ENCODE assay signal across 1 cellular context in genomic region chrX:72060196-72060974, GRCh38.
TF ChIP-seq lines count a peak whose summit lies in the region.

No MANE protein-coding gene starts in this region.

TF ChIP-seq in GM23338, 12 proteins besides CTCF, POLR2A, EP300 and RAD21 (continued from another document):
- TF ChIP-seq, protein P1, sequence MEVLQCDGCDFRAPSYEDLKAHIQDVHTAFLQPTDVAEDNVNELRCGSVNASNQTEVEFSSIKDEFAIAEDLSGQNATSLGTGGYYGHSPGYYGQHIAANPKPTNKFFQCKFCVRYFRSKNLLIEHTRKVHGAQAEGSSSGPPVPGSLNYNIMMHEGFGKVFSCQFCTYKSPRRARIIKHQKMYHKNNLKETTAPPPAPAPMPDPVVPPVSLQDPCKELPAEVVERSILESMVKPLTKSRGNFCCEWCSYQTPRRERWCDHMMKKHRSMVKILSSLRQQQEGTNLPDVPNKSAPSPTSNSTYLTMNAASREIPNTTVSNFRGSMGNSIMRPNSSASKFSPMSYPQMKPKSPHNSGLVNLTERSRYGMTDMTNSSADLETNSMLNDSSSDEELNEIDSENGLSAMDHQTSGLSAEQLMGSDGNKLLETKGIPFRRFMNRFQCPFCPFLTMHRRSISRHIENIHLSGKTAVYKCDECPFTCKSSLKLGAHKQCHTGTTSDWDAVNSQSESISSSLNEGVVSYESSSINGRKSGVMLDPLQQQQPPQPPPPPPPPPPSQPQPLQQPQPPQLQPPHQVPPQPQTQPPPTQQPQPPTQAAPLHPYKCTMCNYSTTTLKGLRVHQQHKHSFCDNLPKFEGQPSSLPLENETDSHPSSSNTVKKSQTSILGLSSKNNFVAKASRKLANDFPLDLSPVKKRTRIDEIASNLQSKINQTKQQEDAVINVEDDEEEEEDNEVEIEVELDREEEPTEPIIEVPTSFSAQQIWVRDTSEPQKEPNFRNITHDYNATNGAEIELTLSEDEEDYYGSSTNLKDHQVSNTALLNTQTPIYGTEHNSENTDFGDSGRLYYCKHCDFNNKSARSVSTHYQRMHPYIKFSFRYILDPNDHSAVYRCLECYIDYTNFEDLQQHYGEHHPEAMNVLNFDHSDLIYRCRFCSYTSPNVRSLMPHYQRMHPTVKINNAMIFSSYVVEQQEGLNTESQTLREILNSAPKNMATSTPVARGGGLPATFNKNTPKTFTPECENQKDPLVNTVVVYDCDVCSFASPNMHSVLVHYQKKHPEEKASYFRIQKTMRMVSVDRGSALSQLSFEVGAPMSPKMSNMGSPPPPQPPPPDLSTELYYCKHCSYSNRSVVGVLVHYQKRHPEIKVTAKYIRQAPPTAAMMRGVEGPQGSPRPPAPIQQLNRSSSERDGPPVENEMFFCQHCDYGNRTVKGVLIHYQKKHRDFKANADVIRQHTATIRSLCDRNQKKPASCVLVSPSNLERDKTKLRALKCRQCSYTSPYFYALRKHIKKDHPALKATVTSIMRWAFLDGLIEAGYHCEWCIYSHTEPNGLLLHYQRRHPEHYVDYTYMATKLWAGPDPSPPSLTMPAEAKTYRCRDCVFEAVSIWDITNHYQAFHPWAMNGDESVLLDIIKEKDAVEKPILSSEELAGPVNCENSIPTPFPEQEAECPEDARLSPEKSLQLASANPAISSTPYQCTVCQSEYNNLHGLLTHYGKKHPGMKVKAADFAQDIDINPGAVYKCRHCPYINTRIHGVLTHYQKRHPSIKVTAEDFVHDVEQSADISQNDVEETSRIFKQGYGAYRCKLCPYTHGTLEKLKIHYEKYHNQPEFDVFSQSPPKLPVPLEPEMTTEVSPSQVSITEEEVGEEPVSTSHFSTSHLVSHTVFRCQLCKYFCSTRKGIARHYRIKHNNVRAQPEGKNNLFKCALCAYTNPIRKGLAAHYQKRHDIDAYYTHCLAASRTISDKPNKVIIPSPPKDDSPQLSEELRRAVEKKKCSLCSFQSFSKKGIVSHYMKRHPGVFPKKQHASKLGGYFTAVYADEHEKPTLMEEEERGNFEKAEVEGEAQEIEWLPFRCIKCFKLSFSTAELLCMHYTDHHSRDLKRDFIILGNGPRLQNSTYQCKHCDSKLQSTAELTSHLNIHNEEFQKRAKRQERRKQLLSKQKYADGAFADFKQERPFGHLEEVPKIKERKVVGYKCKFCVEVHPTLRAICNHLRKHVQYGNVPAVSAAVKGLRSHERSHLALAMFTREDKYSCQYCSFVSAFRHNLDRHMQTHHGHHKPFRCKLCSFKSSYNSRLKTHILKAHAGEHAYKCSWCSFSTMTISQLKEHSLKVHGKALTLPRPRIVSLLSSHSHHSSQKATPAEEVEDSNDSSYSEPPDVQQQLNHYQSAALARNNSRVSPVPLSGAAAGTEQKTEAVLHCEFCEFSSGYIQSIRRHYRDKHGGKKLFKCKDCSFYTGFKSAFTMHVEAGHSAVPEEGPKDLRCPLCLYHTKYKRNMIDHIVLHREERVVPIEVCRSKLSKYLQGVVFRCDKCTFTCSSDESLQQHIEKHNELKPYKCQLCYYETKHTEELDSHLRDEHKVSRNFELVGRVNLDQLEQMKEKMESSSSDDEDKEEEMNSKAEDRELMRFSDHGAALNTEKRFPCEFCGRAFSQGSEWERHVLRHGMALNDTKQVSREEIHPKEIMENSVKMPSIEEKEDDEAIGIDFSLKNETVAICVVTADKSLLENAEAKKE (CRISPR knock-in tag; IDR thresholded peaks at IDR 0.05): no peak
- TF ChIP-seq EZH2phosphoT487 (IDR thresholded peaks at IDR 0.05; ENCODE audit: unreplicated experiment): no peak
- TF ChIP-seq, protein P2, sequence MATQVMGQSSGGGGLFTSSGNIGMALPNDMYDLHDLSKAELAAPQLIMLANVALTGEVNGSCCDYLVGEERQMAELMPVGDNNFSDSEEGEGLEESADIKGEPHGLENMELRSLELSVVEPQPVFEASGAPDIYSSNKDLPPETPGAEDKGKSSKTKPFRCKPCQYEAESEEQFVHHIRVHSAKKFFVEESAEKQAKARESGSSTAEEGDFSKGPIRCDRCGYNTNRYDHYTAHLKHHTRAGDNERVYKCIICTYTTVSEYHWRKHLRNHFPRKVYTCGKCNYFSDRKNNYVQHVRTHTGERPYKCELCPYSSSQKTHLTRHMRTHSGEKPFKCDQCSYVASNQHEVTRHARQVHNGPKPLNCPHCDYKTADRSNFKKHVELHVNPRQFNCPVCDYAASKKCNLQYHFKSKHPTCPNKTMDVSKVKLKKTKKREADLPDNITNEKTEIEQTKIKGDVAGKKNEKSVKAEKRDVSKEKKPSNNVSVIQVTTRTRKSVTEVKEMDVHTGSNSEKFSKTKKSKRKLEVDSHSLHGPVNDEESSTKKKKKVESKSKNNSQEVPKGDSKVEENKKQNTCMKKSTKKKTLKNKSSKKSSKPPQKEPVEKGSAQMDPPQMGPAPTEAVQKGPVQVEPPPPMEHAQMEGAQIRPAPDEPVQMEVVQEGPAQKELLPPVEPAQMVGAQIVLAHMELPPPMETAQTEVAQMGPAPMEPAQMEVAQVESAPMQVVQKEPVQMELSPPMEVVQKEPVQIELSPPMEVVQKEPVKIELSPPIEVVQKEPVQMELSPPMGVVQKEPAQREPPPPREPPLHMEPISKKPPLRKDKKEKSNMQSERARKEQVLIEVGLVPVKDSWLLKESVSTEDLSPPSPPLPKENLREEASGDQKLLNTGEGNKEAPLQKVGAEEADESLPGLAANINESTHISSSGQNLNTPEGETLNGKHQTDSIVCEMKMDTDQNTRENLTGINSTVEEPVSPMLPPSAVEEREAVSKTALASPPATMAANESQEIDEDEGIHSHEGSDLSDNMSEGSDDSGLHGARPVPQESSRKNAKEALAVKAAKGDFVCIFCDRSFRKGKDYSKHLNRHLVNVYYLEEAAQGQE (IDR thresholded peaks at IDR 0.05; ENCODE audit: unreplicated experiment): no peak
- TF ChIP-seq ZNF331 (CRISPR knock-in tag; IDR thresholded peaks at IDR 0.05; ENCODE audit: low read depth): no peak
TF ChIP-seq in GM23338: peak in this region for 0.
